19 cellular contexts compared by ENCODE assay signal in genomic region chr3:32700244-32700643, GRCh38.
"Had no signal": no experiment of that assay in that cellular context is flagged by ENCODE, and none has a peak within 500 bp of the region (broad histone marks: within the 10 kb centered on the region; RNA-seq: fewer than 3 reads in every experiment).

No MANE protein-coding gene starts in this region.

- ATAC-seq: heart left ventricle, mucosa of descending colon, natural killer cell, right cardiac atrium had no signal

- DNase-seq: dorsolateral prefrontal cortex; effector CD8-positive, alpha-beta T cell; foreskin melanocyte; heart left ventricle; hippocampal formation; mammary epithelial cell; mucosa of descending colon; natural killer cell; posterior cingulate gyrus; right cardiac atrium; small intestine; stimulated activated CD4-positive, alpha-beta T cell treated with anti-CD3 and anti-CD28 coated beads, Interleukin-12 subunit alpha, Interleukin-12 subunit beta, amount 100 ng/mL, for 4 hours; stimulated activated naive CD4-positive, alpha-beta T cell treated with Interleukin-2 at 50 U/mL for 16 hours; thyroid gland had no signal

- H3K36me3 Mint-ChIP-seq: natural killer cell had no signal

- H3K27ac ChIP-seq: coronary artery, dorsolateral prefrontal cortex, heart left ventricle, suprapubic skin, thyroid gland had no signal

- FAIRE-seq: small intestine, urothelium cell line had no signal

- H3K36me3 ChIP-seq: thyroid gland had no signal

- H3K27ac Mint-ChIP-seq: natural killer cell, type B pancreatic cell had no signal

- H3K4me3 Mint-ChIP-seq: natural killer cell, neural crest cell, type B pancreatic cell had no signal

- H3K4me3 ChIP-seq: coronary artery, dorsolateral prefrontal cortex, heart left ventricle, mucosa of descending colon, suprapubic skin, thyroid gland had no signal

- H3K9me3 Mint-ChIP-seq: natural killer cell, neural crest cell, type B pancreatic cell had no signal

- H3K9me3 ChIP-seq: heart left ventricle, mucosa of descending colon, suprapubic skin, thyroid gland had no signal

- H3K27me3 Mint-ChIP-seq: type B pancreatic cell had no signal
